ENCODE assay signal across 10 cellular contexts in genomic region chr2:200352631-200353030, GRCh38. TPM values are rescaled to one million over a fixed set of nuclear protein-coding genes. Genes with fewer than 3 reads are reported as not detected.
DNase-seq lines count a peak whose midpoint lies in the region; ATAC-seq, FAIRE-seq and TF ChIP-seq lines count a peak whose summit lies in the region.
"Had no signal": no experiment of that assay in that cellular context is flagged by ENCODE, and none has a peak within 500 bp of the region (broad histone marks: within the 10 kb centered on the region; RNA-seq: fewer than 3 reads in every experiment).

No MANE protein-coding gene starts in this region.

- ATAC-seq in body of pancreas (peak; percentile 78), natural killer cell (no peak)
- ATAC-seq in activated naive CD4-positive, alpha-beta T cell treated with anti-CD3 and anti-CD28 coated beads, Interleukin-2, amount 50 U/mL, for 72 hours: no peak

- H3K4me3 ChIP-seq in body of pancreas: no peak overlapping the region
- no peak overlapping the region for H3K4me3 ChIP-seq in stomach
- H3K4me3 ChIP-seq: HAP-1, skin epidermis had no signal

- no peak overlapping the region for H3K27ac Mint-ChIP-seq in natural killer cell
- no peak overlapping the region for H3K27ac Mint-ChIP-seq in activated naive CD4-positive, alpha-beta T cell treated with anti-CD3 and anti-CD28 coated beads, Interleukin-2, amount 50 U/mL, for 72 hours

- H3K36me3 Mint-ChIP-seq in natural killer cell: no peaks in the 10 kb centered on the region
- H3K36me3 Mint-ChIP-seq in activated naive CD4-positive, alpha-beta T cell treated with anti-CD3 and anti-CD28 coated beads, Interleukin-2, amount 50 U/mL, for 72 hours: no peaks in the 10 kb centered on the region

- H3K27me3 ChIP-seq in body of pancreas (no peaks in the 10 kb centered on the region), stomach (no peaks in the 10 kb centered on the region)

- TF ChIP-seq EP300 in stomach (IDR thresholded peaks at IDR 0.05): no peak

- H3K9me3 Mint-ChIP-seq in natural killer cell: no peaks in the 10 kb centered on the region
- no peaks in the 10 kb centered on the region for H3K9me3 Mint-ChIP-seq in activated naive CD4-positive, alpha-beta T cell treated with anti-CD3 and anti-CD28 coated beads, Interleukin-2, amount 50 U/mL, for 72 hours

- TF ChIP-seq POLR2A in body of pancreas (IDR thresholded peaks at IDR 0.05) (no peak), stomach (IDR thresholded peaks at IDR 0.05) (no peak)

- 45 to 65% methylated on average over 1 of the region's 1 CpG for WGBS in body of pancreas, 2 donors
- WGBS in stomach, 5 donors: 33 to 72% (median 38%) methylated on average over 1 of the region's 1 CpG

- intact Hi-C loops in body of pancreas (cut with DNase I): no loop called here
- intact Hi-C loops in stomach (cut with DNase I; ENCODE audit: low total_unique reads): no loop called here
- intact Hi-C loops in natural killer cell (cut with micrococcal nuclease): no loop called here

- no peak for TF ChIP-seq CTCF in body of pancreas (IDR thresholded peaks at IDR 0.05)
- TF ChIP-seq CTCF in stomach (IDR thresholded peaks at IDR 0.05): no peak
- TF ChIP-seq CTCF in natural killer cell (IDR thresholded peaks at IDR 0.05): no peak

- peak overlapping the region in 3 of 4 donors; percentile 39 to 70 (median 61) for H3K27ac ChIP-seq in body of pancreas
- H3K27ac ChIP-seq in stomach: peak overlapping the region in 4 of 5 donors; percentile 27 to 42 (median 33)
- H3K27ac ChIP-seq: skin epidermis had no signal

- H3K9me3 ChIP-seq in body of pancreas (no peaks in the 10 kb centered on the region), stomach (no peaks in the 10 kb centered on the region)
- H3K9me3 ChIP-seq: HAP-1 had no signal

- H3K27me3 Mint-ChIP-seq in natural killer cell (ENCODE audit: low read depth in 2 of 2): no peaks in the 10 kb centered on the region

- no peak overlapping the region for H3K4me3 Mint-ChIP-seq in natural killer cell

- peaks cover 27% of the 10 kb centered on the region for H3K4me1 ChIP-seq in body of pancreas
- peaks cover 11 to 55% (median 35%) of the 10 kb centered on the region in 4 donors for H3K4me1 ChIP-seq in stomach

- H3K4me1 Mint-ChIP-seq in natural killer cell: no peaks in the 10 kb centered on the region

- H3K36me3 ChIP-seq in body of pancreas (replicated peaks in 1 of 2; ENCODE audit: insufficient read depth in 1 of 2, low read depth in 2 of 2) (no peaks in the 10 kb centered on the region), stomach (no peaks in the 10 kb centered on the region)
- H3K36me3 ChIP-seq: HAP-1 had no signal

- DNase-seq in HK-2 (ENCODE audit: unreplicated experiment): peak; percentile 20
- no peak for DNase-seq in body of pancreas
- peak; percentile 62 for DNase-seq in left kidney (ENCODE audit: low read depth, low spot score)
- no peak for DNase-seq in stomach
- no peak for DNase-seq in DMS79 (lab: John Stamatoyannopoulos, UW)
- no peak for DNase-seq in frontal cortex (ENCODE audit: low spot score in 2 of 2)
- DNase-seq in natural killer cell: no peak
- DNase-seq in activated naive CD4-positive, alpha-beta T cell treated with anti-CD3 and anti-CD28 coated beads, Interleukin-2, amount 50 U/mL, for 72 hours (ENCODE audit: low spot score in 2 of 2): no peak

- no peak for FAIRE-seq in frontal cortex (lab: Jason Lieb, UNC)

RNA-seq across cellular contexts. Expression of gene SPATS2L, which starts 46.1 kb away (rescaled TPM):
- total RNA-seq in body of pancreas (10 to 100 TPM; 39.2 to 49.8 TPM), stomach (100 to 1,000 TPM in 2 of 5 donors, 10 to 100 TPM in 3; 36.8 to 245 (median 99.3) TPM), frontal cortex (40.8 TPM), natural killer cell (10 to 100 TPM in 1 of 3 donors, 1 to 10 TPM in 2; 3.8 to 10.9 (median 4.4) TPM)
- polyA plus RNA-seq in stomach: 100 to 1,000 TPM in 1 of 3 donors, 10 to 100 TPM in 2; 41.3 to 116 (median 59.1) TPM
- 10 to 100 TPM in 1 of 2 donors, 1 to 10 TPM in 1; 3.9 to 27.7 TPM for total RNA-seq in activated naive CD4-positive, alpha-beta T cell treated with anti-CD3 and anti-CD28 coated beads, Interleukin-2, amount 50 U/mL, for 72 hours

Comparison
In these comparisons a context has a peak if more than half of its experiments do, and no peak if none do; other contexts are left out.
1. DNase-seq: peak in HK-2 (single experiment) and left kidney (single experiment); none in body of pancreas (0 of 4), stomach (single experiment), DMS79 (single experiment), frontal cortex (0 of 2), natural killer cell (single experiment) and activated naive CD4-positive, alpha-beta T cell treated with anti-CD3 and anti-CD28 coated beads, Interleukin-2, amount 50 U/mL, for 72 hours (0 of 2).